Comparison of ENCODE assay signal across 9 cellular contexts in genomic region chr17:43846221-43846712, GRCh38. TPM values are rescaled to one million over a fixed set of nuclear protein-coding genes. Genes with fewer than 3 reads are reported as not detected.
DNase-seq lines count a peak whose midpoint lies in the region; ATAC-seq and TF ChIP-seq lines count a peak whose summit lies in the region.
"Had no signal": no experiment of that assay in that cellular context is flagged by ENCODE, and none has a peak within 500 bp of the region (broad histone marks: within the 10 kb centered on the region; RNA-seq: fewer than 3 reads in every experiment).

No MANE protein-coding gene starts in this region.

- CTCF ChIA-PET in activated CD4-positive, alpha-beta memory T cell treated with anti-CD3 and anti-CD28 coated beads, Interleukin-2, amount 10 ng/mL, durations not matched to agents 7 days and 5 days (lab: Charles Lee) = interaction anchor here (0.6 to 2.4 kb wide), 18 partner anchors 10 to 156 kb away, joined by 3 to 12 read pairs (median 4); no protein-coding TSS in a partner anchor

- no peaks in the 10 kb centered on the region for H3K36me3 ChIP-seq in H7 (replicated peaks; ENCODE audit: control insufficient read depth, insufficient read depth, low read length)

- H3K27ac Mint-ChIP-seq in activated CD4-positive, alpha-beta memory T cell treated with anti-CD3 and anti-CD28 coated beads, Interleukin-2, amount 10 ng/mL, durations not matched to agents 7 days and 5 days = no peak overlapping the region
- H3K27ac Mint-ChIP-seq: IgD-negative memory B cell had no signal

- peak; percentile 98 for DNase-seq in H7
- peak; percentile 68 for DNase-seq in NCI-H748 (lab: John Stamatoyannopoulos, UW; ENCODE audit: unreplicated experiment)
- DNase-seq in activated CD4-positive, alpha-beta memory T cell treated with anti-CD3 and anti-CD28 coated beads, Interleukin-2, amount 10 ng/mL, durations not matched to agents 7 days and 5 days = peak; percentile 76
- DNase-seq in effector CD4-positive, alpha-beta T cell = peak; percentile 66
- peak; percentile 67 to 72 for DNase-seq in lung microvascular endothelial cell (ENCODE audit: low read depth in 2 of 2)
- DNase-seq in stimulated activated CD8-positive, alpha-beta memory T cell treated with anti-CD3 and anti-CD28 coated beads, Interleukin-15, amount 100 ng/mL, for 1 hour (ENCODE audit: low read depth) = peak; percentile 59

- H3K4me3 ChIP-seq in H7 (ENCODE audit: insufficient read depth, low read depth, low read length) = no peak overlapping the region

- peaks cover 18% of the 10 kb centered on the region for H3K27me3 Mint-ChIP-seq in activated CD4-positive, alpha-beta memory T cell treated with anti-CD3 and anti-CD28 coated beads, Interleukin-2, amount 10 ng/mL, durations not matched to agents 7 days and 5 days

- no peak for ATAC-seq in GM19395 (IDR thresholded peaks at IDR 0.05; ENCODE audit: unreplicated experiment)

- POLR2A ChIA-PET in activated CD4-positive, alpha-beta memory T cell treated with anti-CD3 and anti-CD28 coated beads, Interleukin-2, amount 10 ng/mL, durations not matched to agents 7 days and 5 days (lab: Charles Lee) = interaction anchor here (1.1 kb wide), 1 partner anchor 29 kb away, joined by 3 read pairs; no protein-coding TSS in a partner anchor

- H3K9me3 Mint-ChIP-seq in activated CD4-positive, alpha-beta memory T cell treated with anti-CD3 and anti-CD28 coated beads, Interleukin-2, amount 10 ng/mL, durations not matched to agents 7 days and 5 days = no peaks in the 10 kb centered on the region
- H3K9me3 Mint-ChIP-seq: IgD-negative memory B cell had no signal

- H3K27me3 ChIP-seq in H7 (ENCODE audit: control insufficient read depth, insufficient read depth, low read length) = no peaks in the 10 kb centered on the region

- no peak overlapping the region for H3K4me3 Mint-ChIP-seq in activated CD4-positive, alpha-beta memory T cell treated with anti-CD3 and anti-CD28 coated beads, Interleukin-2, amount 10 ng/mL, durations not matched to agents 7 days and 5 days
- H3K4me3 Mint-ChIP-seq: IgD-negative memory B cell had no signal

- H3K27ac ChIP-seq in C4-2B = no peak overlapping the region

- peak; percentile 100 for TF ChIP-seq CTCF in C4-2B (conservative IDR thresholded peaks at IDR 0.05)

- no peaks in the 10 kb centered on the region for H3K4me1 Mint-ChIP-seq in activated CD4-positive, alpha-beta memory T cell treated with anti-CD3 and anti-CD28 coated beads, Interleukin-2, amount 10 ng/mL, durations not matched to agents 7 days and 5 days

- no peaks in the 10 kb centered on the region for H3K36me3 Mint-ChIP-seq in activated CD4-positive, alpha-beta memory T cell treated with anti-CD3 and anti-CD28 coated beads, Interleukin-2, amount 10 ng/mL, durations not matched to agents 7 days and 5 days (ENCODE audit: low read depth)
- H3K36me3 Mint-ChIP-seq: IgD-negative memory B cell had no signal

RNA-seq across cellular contexts. Expression of gene CD300LG, which starts 0.7 kb away (rescaled TPM):
- not detected in 2 replicates for total RNA-seq in H7 (2014; rRNA removed; shearing (Covaris generic))
- not detected for total RNA-seq in activated CD4-positive, alpha-beta memory T cell treated with anti-CD3 and anti-CD28 coated beads, Interleukin-2, amount 10 ng/mL, durations not matched to agents 7 days and 5 days
- under 0.01 TPM in 1 of 2 replicates, not detected in the other for total RNA-seq in lung microvascular endothelial cell

RNA-seq across cellular contexts. Expression of gene MPP3, which starts 13.3 kb away (rescaled TPM):
- 7.7 and 8.3 TPM in 2 replicates for total RNA-seq in H7 (2014; rRNA removed; shearing (Covaris generic))
- not detected for total RNA-seq in activated CD4-positive, alpha-beta memory T cell treated with anti-CD3 and anti-CD28 coated beads, Interleukin-2, amount 10 ng/mL, durations not matched to agents 7 days and 5 days
- 0.60 and 0.87 TPM in 2 replicates for total RNA-seq in lung microvascular endothelial cell
